ENCODE assay signal across 22 cellular contexts in the genomic region with DNA sequence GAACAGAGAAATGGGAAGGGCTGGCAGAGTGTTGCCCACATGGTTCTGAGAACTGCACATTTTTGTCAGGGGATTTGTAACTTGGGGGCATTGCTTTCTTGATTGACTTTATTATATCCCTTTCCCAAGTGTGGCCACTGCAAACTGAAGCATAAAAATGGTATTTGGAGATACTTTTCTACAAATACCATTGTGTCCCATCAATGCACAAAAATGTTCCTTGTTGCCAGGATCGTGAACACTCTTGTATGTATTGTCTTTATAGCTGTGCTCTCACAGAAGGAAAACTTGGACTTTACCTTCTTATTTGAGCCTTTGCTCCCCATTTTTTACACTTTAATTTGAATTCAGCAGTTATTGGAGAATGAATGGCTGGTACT. TPM values are rescaled to one million over a fixed set of nuclear protein-coding genes. Genes with fewer than 3 reads are reported as not detected.
DNase-seq lines count a peak whose midpoint lies in the region; ATAC-seq and TF ChIP-seq lines count a peak whose summit lies in the region.
"Had no signal": no experiment of that assay in that cellular context is flagged by ENCODE, and none has a peak within 500 bp of the region (broad histone marks: within the 10 kb centered on the region; RNA-seq: fewer than 3 reads in every experiment).

No MANE protein-coding gene starts in this region.

- no peak overlapping the region for H3K4me3 Mint-ChIP-seq in MCF 10A (ENCODE audit: unreplicated experiment)
- H3K4me3 Mint-ChIP-seq: CD8-positive, alpha-beta T cell; T-cell had no signal

- no peaks in the 10 kb centered on the region for H3K9me3 ChIP-seq in OCI-LY7 (ENCODE audit: low read length)
- H3K9me3 ChIP-seq: Peyer's patch, SJCRH30 had no signal

- TF ChIP-seq CTCF in OCI-LY7 (conservative IDR thresholded peaks at IDR 0.05; ENCODE audit: low read length) (no peak), MCF 10A (IDR thresholded peaks at IDR 0.05; ENCODE audit: unreplicated experiment) (no peak)

- H3K4me3 ChIP-seq in OCI-LY7 (ENCODE audit: low read depth, low read length, poor library complexity, severe bottlenecking), result no peak overlapping the region
- H3K4me3 ChIP-seq: K562, Peyer's patch, SJCRH30 had no signal

- H3K27ac Mint-ChIP-seq in MCF 10A (ENCODE audit: low read depth, unreplicated experiment), result no peak overlapping the region
- H3K27ac Mint-ChIP-seq: CD8-positive, alpha-beta T cell; T-cell had no signal

- H3K4me1 Mint-ChIP-seq in MCF 10A (ENCODE audit: insufficient read depth, unreplicated experiment), result peaks cover 14% of the 10 kb centered on the region

- no peaks in the 10 kb centered on the region for H3K27me3 Mint-ChIP-seq in MCF 10A (ENCODE audit: insufficient read depth, unreplicated experiment)
- H3K27me3 Mint-ChIP-seq: T-cell had no signal

- H3K4me1 ChIP-seq in OCI-LY7 (ENCODE audit: insufficient read depth, low read length, poor library complexity, severe bottlenecking), result peaks cover 86% of the 10 kb centered on the region
- H3K4me1 ChIP-seq: Peyer's patch, SJCRH30 had no signal

- no peak overlapping the region for H2AFZ ChIP-seq in OCI-LY7 (ENCODE audit: low read length)

- intact Hi-C loops in OCI-LY7 (cut with micrococcal nuclease; ENCODE audit: unreplicated experiment), result no loop called here
- intact Hi-C loops in MCF 10A (cut with micrococcal nuclease), result no loop called here

- BruUV-seq in OCI-LY7 (replicated peaks; lab: Mats Ljungman, UMichigan) (no TSS peak), MCF 10A (replicated peaks; lab: Mats Ljungman, UMichigan) (no TSS peak)

- peaks cover 60% of the 10 kb centered on the region for H3K79me2 ChIP-seq in OCI-LY7 (ENCODE audit: insufficient read depth, low read depth, low read length)

- peaks cover 84% of the 10 kb centered on the region for H3K36me3 ChIP-seq in OCI-LY7 (ENCODE audit: insufficient read depth, low read length)

- H3K27ac ChIP-seq in OCI-LY7 (ENCODE audit: low read depth, low read length, poor library complexity, severe bottlenecking), result peak overlapping the region; percentile 69
- H3K27ac ChIP-seq: SJCRH30 had no signal

- peaks cover 13% of the 10 kb centered on the region for H3K36me3 Mint-ChIP-seq in MCF 10A (ENCODE audit: insufficient read depth, unreplicated experiment)

- no peak for ATAC-seq in GM19035 (IDR thresholded peaks at IDR 0.05; ENCODE audit: unreplicated experiment)
- ATAC-seq in HG03457 (IDR thresholded peaks at IDR 0.05; ENCODE audit: unreplicated experiment), result no peak
- ATAC-seq: CD8-positive, alpha-beta T cell; K562; T-cell had no signal

- no peaks in the 10 kb centered on the region for H3K9me2 ChIP-seq in OCI-LY7 (ENCODE audit: insufficient read depth, low read length)

- DNase-seq in AG08395 (ENCODE audit: low spot score) (peak; percentile 8), GM04503 (ENCODE audit: low read depth) (peak; percentile 14), OCI-LY7 (ENCODE audit: low spot score) (no peak), midbrain (lab: John Stamatoyannopoulos, UW) (peak; percentile 37), MCF 10A (ENCODE audit: unreplicated experiment) (no peak), AG08396 (ENCODE audit: low spot score) (no peak)
- DNase-seq: CD8-positive, alpha-beta T cell; DMS153; NCI-H1105; NCI-H146; NCI-H2029 treated with DMSO at 0.1 percent for 48 hours; NCI-H226; NCI-H510A treated with DMSO at 0.1 percent for 48 hours; NCI-H748 treated with DMSO at 0.1 percent for 48 hours; NK-92 treated with Interleukin-12 subunit alpha and Interleukin-12 subunit beta, amount 100 ng/mL, for 24 hours; Peyer's patch; SJCRH30; T-cell had no signal

- POLR2A ChIA-PET in OCI-LY7 (lab: Charles Lee), result interaction anchor here (0.6 to 3.2 kb wide), 13 partner anchors 9 to 734 kb away, joined by 3 to 16 read pairs (median 5); no protein-coding TSS in a partner anchor
- POLR2A ChIA-PET in MCF 10A (lab: Yijun Ruan, JAX), result interaction anchor here (0.7 to 1.2 kb wide), 2 partner anchors 12 to 38 kb away, joined by 3 to 5 read pairs; no protein-coding TSS in a partner anchor

- H4K20me1 ChIP-seq in OCI-LY7 (ENCODE audit: insufficient read depth, low read length), result no peaks in the 10 kb centered on the region

- no peaks in the 10 kb centered on the region for H3K9me3 Mint-ChIP-seq in MCF 10A (ENCODE audit: unreplicated experiment)
- H3K9me3 Mint-ChIP-seq: CD8-positive, alpha-beta T cell; T-cell had no signal

- H3K4me2 ChIP-seq in OCI-LY7 (ENCODE audit: low read length), result peak overlapping the region; percentile 89

- CTCF ChIA-PET in OCI-LY7 (lab: Charles Lee; ENCODE audit: unreplicated experiment) (interaction anchor here (0.6 to 0.8 kb wide), 2 partner anchors 19 to 28 kb away, joined by 3 read pairs; no protein-coding TSS in a partner anchor), MCF 10A (lab: Yijun Ruan, JAX) (interaction anchor here (0.6 to 2.1 kb wide), 4 partner anchors 10 to 193 kb away, joined by 4 to 7 read pairs (median 5); no protein-coding TSS in a partner anchor)

RNA-seq across cellular contexts. Expression of a gene that starts 57.1 kb away (rescaled TPM):
- total RNA-seq in OCI-LY7 (2014; rRNA removed; shearing (Covaris generic)), result 0.18 and 0.44 TPM in 2 replicates
- total RNA-seq in OCI-LY7 (2022) (0.31 and 0.42 TPM in 2 replicates), MCF 10A (2022) (0.12 and 0.21 TPM in 2 replicates)
- total RNA-seq: H4, Peyer's patch had no signal

Comparison
In these comparisons a context has a peak if more than half of its experiments do, and no peak if none do; other contexts are left out.
1. DNase-seq: peak in AG08395 (single experiment), GM04503 (single experiment) and midbrain (single experiment); none in OCI-LY7 (single experiment), MCF 10A (single experiment) and AG08396 (single experiment).